ENCODE assay signal across 26 cellular contexts in genomic region chr3:13749063-13749764, GRCh38.
DNase-seq lines count a peak whose midpoint lies in the region; ATAC-seq, FAIRE-seq and TF ChIP-seq lines count a peak whose summit lies in the region.
"Had no signal": no experiment of that assay in that cellular context is flagged by ENCODE, and none has a peak within 500 bp of the region (broad histone marks: within the 10 kb centered on the region; RNA-seq: fewer than 3 reads in every experiment).

No MANE protein-coding gene starts in this region.

- H3K36me3 ChIP-seq in IMR-90 (ENCODE audit: control insufficient read depth, insufficient read depth, low read length) (no peaks in the 10 kb centered on the region), astrocyte (ENCODE audit: insufficient read depth, low read length) (no peaks in the 10 kb centered on the region), esophagus muscularis mucosa (no peaks in the 10 kb centered on the region), trophoblast cell (ENCODE audit: control insufficient read depth in 1 of 2, insufficient read depth in 2 of 2, low read length in 2 of 2) (no peaks in the 10 kb centered on the region)

- no peaks in the 10 kb centered on the region for H3K27me3 ChIP-seq in IMR-90 (ENCODE audit: control insufficient read depth, insufficient read depth, low read length)
- H3K27me3 ChIP-seq in astrocyte (ENCODE audit: insufficient read depth, low read length), result no peaks in the 10 kb centered on the region
- peaks cover 0 to 38% (median 0%) of the 10 kb centered on the region in 4 donors for H3K27me3 ChIP-seq in esophagus muscularis mucosa
- H3K27me3 ChIP-seq in trophoblast cell (ENCODE audit: insufficient read depth, low read length), result no peaks in the 10 kb centered on the region

- WGBS in IMR-90 (ENCODE audit: extremely low coverage in 2 of 2, insufficient read length in 1 of 2), 2 experiments, result 51 to 100% methylated on average over 1 to 12 of the region's 14 CpGs
- 84% methylated on average over 14 of the region's 14 CpGs for WGBS in esophagus muscularis mucosa
- WGBS in trophoblast cell (ENCODE audit: extremely low coverage, insufficient coverage, insufficient read length), result 100% methylated on average over 1 of the region's 14 CpGs

- H2BK120ac ChIP-seq in IMR-90 (ENCODE audit: low read depth, low read length), result no peak overlapping the region
- no peak overlapping the region for H2BK120ac ChIP-seq in trophoblast cell (ENCODE audit: insufficient read depth, low read length, poor library complexity)

- H3K4me3 ChIP-seq in IMR-90 (ENCODE audit: insufficient read depth, low read depth, low read length) (no peak overlapping the region), astrocyte (ENCODE audit: insufficient read depth, low read depth, low read length) (no peak overlapping the region), esophagus muscularis mucosa (no peak overlapping the region), trophoblast cell (ENCODE audit: low read depth, low read length) (no peak overlapping the region)
- H3K4me3 ChIP-seq: GM12878, GM23248 had no signal

- H2BK5ac ChIP-seq in IMR-90 (ENCODE audit: low read depth, low read length, poor library complexity, severe bottlenecking) (no peak overlapping the region), trophoblast cell (ENCODE audit: low read depth, low read length, poor library complexity) (no peak overlapping the region)

- ATAC-seq in IMR-90 (ENCODE audit: low read depth) (no peak), GM18498 (IDR thresholded peaks at IDR 0.05; ENCODE audit: unreplicated experiment) (no peak)
- ATAC-seq: GM12878, HCT116 had no signal

- no peak for TF ChIP-seq EP300 in esophagus muscularis mucosa (IDR thresholded peaks at IDR 0.05)

- no peaks in the 10 kb centered on the region; the same call in 1 of the 2 replicates for H3K9me3 ChIP-seq in IMR-90 (ENCODE audit: control insufficient read depth, insufficient read depth, low read length)
- no peaks in the 10 kb centered on the region for H3K9me3 ChIP-seq in astrocyte (ENCODE audit: insufficient read depth, low read depth, low read length)
- H3K9me3 ChIP-seq in esophagus muscularis mucosa, result peaks cover 0 to 1% (median 0%) of the 10 kb centered on the region in 4 donors
- peaks cover 5% of the 10 kb centered on the region for H3K9me3 ChIP-seq in trophoblast cell (ENCODE audit: insufficient read depth, low read depth, low read length)
- H3K9me3 ChIP-seq: Caco-2 had no signal

- H3K27ac ChIP-seq in IMR-90 (ENCODE audit: insufficient read depth, low read length) (no peak overlapping the region), astrocyte (ENCODE audit: low read depth, low read length) (no peak overlapping the region), esophagus muscularis mucosa (replicated peaks in 1 of 4) (no peak overlapping the region), trophoblast cell (ENCODE audit: low read depth, low read length) (no peak overlapping the region)
- H3K27ac ChIP-seq: C4-2B, GM23248, HL-60 had no signal

- H3K4me2 ChIP-seq in IMR-90 (ENCODE audit: low read depth, low read length), result no peak overlapping the region
- H3K4me2 ChIP-seq in astrocyte (ENCODE audit: low read length), result no peak overlapping the region
- no peak overlapping the region for H3K4me2 ChIP-seq in trophoblast cell (ENCODE audit: low read length)

- H3K79me1 ChIP-seq in IMR-90 (ENCODE audit: low read depth in 1 of 2, low read length in 2 of 2) (no peaks in the 10 kb centered on the region), trophoblast cell (ENCODE audit: low read length) (no peaks in the 10 kb centered on the region)

- H3K27ac Mint-ChIP-seq in astrocyte (ENCODE audit: unreplicated experiment), result peak overlapping the region; percentile 23
- H3K27ac Mint-ChIP-seq: CD4-positive, alpha-beta T cell; IgD-negative memory B cell had no signal

- no peak overlapping the region for H3K4ac ChIP-seq in IMR-90 (ENCODE audit: low read depth, low read length)
- H3K4ac ChIP-seq in trophoblast cell (ENCODE audit: low read depth, low read length), result no peak overlapping the region

- peak overlapping the region; percentile 32 for H2AFZ ChIP-seq in IMR-90 (replicated peaks; ENCODE audit: low read length, poor library complexity)
- H2AFZ ChIP-seq in astrocyte (ENCODE audit: low read depth, low read length), result no peak overlapping the region
- H2AFZ ChIP-seq in trophoblast cell (ENCODE audit: insufficient read depth, low read length, poor library complexity), result no peak overlapping the region
- H2AFZ ChIP-seq: GM23248 had no signal

- TF ChIP-seq POLR2A in IMR-90 (IDR thresholded peaks at IDR 0.05; ENCODE audit: low read depth, low read length), result no peak
- no peak for TF ChIP-seq POLR2A in esophagus muscularis mucosa (IDR thresholded peaks at IDR 0.05; ENCODE audit: low read depth)

- H3K9me1 ChIP-seq in IMR-90 (ENCODE audit: insufficient read depth, low read length), result no peaks in the 10 kb centered on the region

- no peak for DNase-seq in IMR-90
- no peak for DNase-seq in astrocyte (ENCODE audit: low read depth)
- peak; percentile 75 for DNase-seq in esophagus muscularis mucosa (ENCODE audit: extremely low spot score)
- DNase-seq in trophoblast cell, result peak; percentile 76 to 92
- DNase-seq in activated CD8-positive, alpha-beta memory T cell treated with anti-CD3 and anti-CD28 coated beads, Interleukin-2, amount 50 U/mL, for 48 hours, result no peak
- no peak for DNase-seq in GM03348 (ENCODE audit: low spot score)
- DNase-seq in NCI-H2081 (lab: John Stamatoyannopoulos, UW), result no peak
- DNase-seq: ACHN; AML-193; Caco-2; CD4-positive, alpha-beta T cell; DMS79 treated with DMSO at 0.1 percent for 48 hours; GF-D8; GM23248; H7; Kasumi-1; KG1 had no signal

- H3K9me3 Mint-ChIP-seq in astrocyte (ENCODE audit: unreplicated experiment), result no peaks in the 10 kb centered on the region
- H3K9me3 Mint-ChIP-seq: CD4-positive, alpha-beta T cell had no signal

- no TSS peak for BruUV-seq in IMR-90 (replicated peaks; lab: Mats Ljungman, UMichigan)

- H2AK9ac ChIP-seq in IMR-90 (replicated peaks; ENCODE audit: low read depth, low read length, poor library complexity), result no peak overlapping the region

- no peak overlapping the region for H2BK12ac ChIP-seq in trophoblast cell (ENCODE audit: low read length)

- H4K8ac ChIP-seq in IMR-90 (ENCODE audit: low read depth in 2 of 2, low read length in 2 of 2) (no peak overlapping the region), trophoblast cell (ENCODE audit: low read depth, low read length) (no peak overlapping the region)

- CTCF ChIA-PET in IMR-90 (lab: Yijun Ruan, JAX), result no interaction called here

- H3K4me1 Mint-ChIP-seq in astrocyte (ENCODE audit: low read depth, unreplicated experiment), result no peaks in the 10 kb centered on the region

- H2AK5ac ChIP-seq in IMR-90 (ENCODE audit: low read depth, low read length), result no peak overlapping the region
- H2AK5ac ChIP-seq in trophoblast cell (ENCODE audit: low read length), result no peak overlapping the region

- TF ChIP-seq CTCF in IMR-90 (conservative IDR thresholded peaks at IDR 0.05; ENCODE audit: low read depth, low read length) (no peak), astrocyte (IDR thresholded peaks at IDR 0.05; ENCODE audit: insufficient read depth, low read depth, low read length) (no peak), esophagus muscularis mucosa (IDR thresholded peaks at IDR 0.05) (no peak)

- H3K9ac ChIP-seq in IMR-90 (ENCODE audit: low read depth, low read length) (no peak overlapping the region), astrocyte (ENCODE audit: low read length) (no peak overlapping the region), trophoblast cell (ENCODE audit: low read length) (no peak overlapping the region)
- H3K9ac ChIP-seq: GM23248 had no signal

- POLR2A ChIA-PET in IMR-90 (lab: Charles Lee; ENCODE audit: unreplicated experiment), result no interaction called here

- no peak overlapping the region for H3K56ac ChIP-seq in IMR-90 (ENCODE audit: extremely low read depth, insufficient read depth, low read length)

- no peak overlapping the region for H4K12ac ChIP-seq in trophoblast cell (ENCODE audit: low read depth, low read length)

- no peak overlapping the region for H2BK20ac ChIP-seq in IMR-90 (ENCODE audit: low read depth, low read length)

- H4K5ac ChIP-seq in IMR-90 (ENCODE audit: low read depth, low read length), result no peak overlapping the region

- H3K14ac ChIP-seq in IMR-90 (replicated peaks; ENCODE audit: low read depth, low read length) (no peak overlapping the region), trophoblast cell (ENCODE audit: low read length) (no peak overlapping the region)

- no peak overlapping the region for H3K23ac ChIP-seq in IMR-90 (ENCODE audit: low read depth, low read length)
- no peak overlapping the region for H3K23ac ChIP-seq in trophoblast cell (ENCODE audit: low read length)

- H3K36me3 Mint-ChIP-seq in astrocyte (ENCODE audit: low read depth, unreplicated experiment), result no peaks in the 10 kb centered on the region

- in situ Hi-C loops in IMR-90 (cut with MboI; ENCODE audit: low sequenced_read_pairs), result no loop called here

- no peak for FAIRE-seq in astrocyte (lab: Jason Lieb, UNC)
- FAIRE-seq: A204.1, GM12878, GM18507, HTR-8/SVneo had no signal

- no peak for TF ChIP-seq RAD21 in IMR-90 (IDR thresholded peaks at IDR 0.05; ENCODE audit: low read length)

- H3K27me3 Mint-ChIP-seq in astrocyte (ENCODE audit: low read depth, unreplicated experiment), result peaks cover 26% of the 10 kb centered on the region

- H4K91ac ChIP-seq in IMR-90 (ENCODE audit: insufficient read depth, low read depth, low read length) (no peak overlapping the region), trophoblast cell (ENCODE audit: low read depth, low read length) (no peak overlapping the region)

- H3K18ac ChIP-seq in IMR-90 (ENCODE audit: low read depth, low read length), result no peak overlapping the region
- no peak overlapping the region for H3K18ac ChIP-seq in trophoblast cell (ENCODE audit: low read length)

- dilution Hi-C loops in IMR-90 (cut with HindIII; ENCODE audit: low sequenced_read_pairs, unreplicated experiment), result no loop called here

- no peak overlapping the region for H2BK15ac ChIP-seq in IMR-90 (ENCODE audit: low read depth, low read length)

- H4K20me1 ChIP-seq in IMR-90 (ENCODE audit: insufficient read depth, low read length) (no peaks in the 10 kb centered on the region), astrocyte (ENCODE audit: insufficient read depth, low read length) (no peaks in the 10 kb centered on the region)

- H3K4me1 ChIP-seq in IMR-90 (ENCODE audit: control insufficient read depth, insufficient read depth, low read length) (no peaks in the 10 kb centered on the region), astrocyte (ENCODE audit: insufficient read depth, low read length) (no peaks in the 10 kb centered on the region), esophagus muscularis mucosa (no peaks in the 10 kb centered on the region), trophoblast cell (ENCODE audit: control insufficient read depth in 1 of 2, insufficient read depth in 2 of 2, low read length in 2 of 2) (no peaks in the 10 kb centered on the region)
- H3K4me1 ChIP-seq: Caco-2 had no signal

- H3K79me2 ChIP-seq in astrocyte (ENCODE audit: insufficient read depth, low read length) (no peaks in the 10 kb centered on the region), trophoblast cell (ENCODE audit: control insufficient read depth, insufficient read depth, low read length, poor library complexity) (no peaks in the 10 kb centered on the region)

- no peak overlapping the region for H3K4me3 Mint-ChIP-seq in astrocyte (ENCODE audit: unreplicated experiment)
- H3K4me3 Mint-ChIP-seq: CD4-positive, alpha-beta T cell had no signal

- intact Hi-C loops in IMR-90 (cut with micrococcal nuclease), result no loop called here
- intact Hi-C loops in esophagus muscularis mucosa (cut with DNase I), result no loop called here

Comparison
In these comparisons a context has a peak if more than half of its experiments do, and no peak if none do; other contexts are left out.
1. DNase-seq: peak in esophagus muscularis mucosa (single experiment) and trophoblast cell (2 of 2); none in IMR-90 (single experiment), astrocyte (single experiment), activated CD8-positive, alpha-beta memory T cell treated with anti-CD3 and anti-CD28 coated beads, Interleukin-2, amount 50 U/mL, for 48 hours (single experiment), GM03348 (single experiment) and NCI-H2081 (0 of 2).